In genomic region chr14:95174184-95174804, GRCh38 we compare ENCODE assay signal across 1 cellular context.
TF ChIP-seq lines count a peak whose summit lies in the region.

No MANE protein-coding gene starts in this region.

TF ChIP-seq in endothelial cell of umbilical vein, 7 proteins besides CTCF, POLR2A, EP300 and RAD21:
- TF ChIP-seq MYC (IDR thresholded peaks at IDR 0.05; ENCODE audit: low read depth, low read length), result no peak
- no peak for TF ChIP-seq MAX (IDR thresholded peaks at IDR 0.05; ENCODE audit: insufficient read depth, insufficient read length)
- no peak for TF ChIP-seq GATA2 (IDR thresholded peaks at IDR 0.05; ENCODE audit: insufficient read depth, insufficient read length, low read depth, low read length)
- TF ChIP-seq EZH2 (IDR thresholded peaks at IDR 0.05; ENCODE audit: borderline replicate concordance, low read depth, low read length, severe bottlenecking), result no peak
- no peak for TF ChIP-seq JUN (IDR thresholded peaks at IDR 0.05; ENCODE audit: borderline replicate concordance, insufficient read depth, insufficient read length, low read depth)
- no peak for TF ChIP-seq FOS (IDR thresholded peaks at IDR 0.05; ENCODE audit: borderline replicate concordance, insufficient read depth, low read length)
- TF ChIP-seq POLR2AphosphoS5 (IDR thresholded peaks at IDR 0.05; ENCODE audit: insufficient read depth, low read depth, low read length), result no peak
